10 cellular contexts compared by ENCODE assay signal in genomic region chr2:233480490-233481202, GRCh38.
DNase-seq lines count a peak whose midpoint lies in the region; ATAC-seq and TF ChIP-seq lines count a peak whose summit lies in the region.
"Had no signal": no experiment of that assay in that cellular context is flagged by ENCODE, and none has a peak within 500 bp of the region (broad histone marks: within the 10 kb centered on the region; RNA-seq: fewer than 3 reads in every experiment).

No MANE protein-coding gene starts in this region.

- no peak overlapping the region for H3K27ac Mint-ChIP-seq in T-helper 2 cell treated with Interferon-gamma antibody and Interleukin-4, amounts not matched to agents 5 μg/mL and 100 μg/mL, for 36 hours

- H3K4me1 Mint-ChIP-seq in T-helper 2 cell treated with Interferon-gamma antibody and Interleukin-4, amounts not matched to agents 5 μg/mL and 100 μg/mL, for 36 hours (ENCODE audit: low read depth) = no peaks in the 10 kb centered on the region

- peaks cover 13% of the 10 kb centered on the region for H3K4me1 ChIP-seq in foreskin keratinocyte
- H3K4me1 ChIP-seq in skeletal muscle tissue (ENCODE audit: control insufficient read depth in 3 of 3, insufficient read depth in 3 of 3, low read length in 3 of 3) = peaks cover 21 to 30% (median 28%) of the 10 kb centered on the region in 3 donors

- H3K36me3 ChIP-seq in skeletal muscle tissue (ENCODE audit: control insufficient read depth in 3 of 3, insufficient read depth in 3 of 3, low read length in 3 of 3) = peaks cover 48 to 59% (median 59%) of the 10 kb centered on the region in 3 donors

- H3K27ac ChIP-seq in foreskin keratinocyte = peak overlapping the region; percentile 61
- peak overlapping the region; percentile 19 for H3K27ac ChIP-seq in skeletal muscle tissue (ENCODE audit: low read depth, low read length)
- H3K27ac ChIP-seq: SK-N-MC had no signal

- H3K9me3 Mint-ChIP-seq in T-helper 2 cell treated with Interferon-gamma antibody and Interleukin-4, amounts not matched to agents 5 μg/mL and 100 μg/mL, for 36 hours = no peaks in the 10 kb centered on the region
- H3K9me3 Mint-ChIP-seq: activated naive CD4-positive, alpha-beta T cell treated with anti-CD3 and anti-CD28 coated beads, Interleukin-2, amount 50 U/mL, for 72 hours had no signal

- H3K4me3 ChIP-seq in skeletal muscle tissue (ENCODE audit: low read length in 3 of 3) = no peak overlapping the region
- H3K4me3 ChIP-seq: SK-N-MC had no signal

- no peak overlapping the region for H3K4me3 Mint-ChIP-seq in T-helper 2 cell treated with Interferon-gamma antibody and Interleukin-4, amounts not matched to agents 5 μg/mL and 100 μg/mL, for 36 hours

- H3K9ac ChIP-seq in skeletal muscle tissue (ENCODE audit: low read depth in 1 of 3, low read length in 3 of 3) = peak overlapping the region in 2 of 3 donors; percentile 2 to 66

- ATAC-seq in foreskin keratinocyte = peak; percentile 69
- no peak for ATAC-seq in HG03439 (IDR thresholded peaks at IDR 0.05; ENCODE audit: unreplicated experiment)
- no peak for ATAC-seq in HG02870 (IDR thresholded peaks at IDR 0.05; ENCODE audit: unreplicated experiment)

- no peaks in the 10 kb centered on the region for H3K9me3 ChIP-seq in skeletal muscle tissue (ENCODE audit: control insufficient read depth in 3 of 3, low read length in 3 of 3)

- TF ChIP-seq CTCF in foreskin keratinocyte (conservative IDR thresholded peaks at IDR 0.05) = peak; percentile 71

- peaks cover 1% of the 10 kb centered on the region for H3K36me3 Mint-ChIP-seq in T-helper 2 cell treated with Interferon-gamma antibody and Interleukin-4, amounts not matched to agents 5 μg/mL and 100 μg/mL, for 36 hours (ENCODE audit: low read depth)
- H3K36me3 Mint-ChIP-seq: activated naive CD4-positive, alpha-beta T cell treated with anti-CD3 and anti-CD28 coated beads, Interleukin-2, amount 50 U/mL, for 72 hours had no signal

- DNase-seq in HPDE6-E6E7 (ENCODE audit: extremely low spot score) (peak; percentile 36), NCI-H510A treated with DMSO at 0.1 percent for 48 hours (lab: John Stamatoyannopoulos, UW) (peak; percentile 89), foreskin keratinocyte (peak in 1 of 2 donors; percentile 61)
- no peak for DNase-seq in activated T-cell treated with anti-CD3 and anti-CD28 coated beads, Interleukin-2, amount 50 U/mL, for 48 hours
- no peak for DNase-seq in T-helper 2 cell treated with Interferon-gamma antibody and Interleukin-4, amounts not matched to agents 5 μg/mL and 100 μg/mL, for 36 hours (ENCODE audit: low spot score)

- no peaks in the 10 kb centered on the region for H3K27me3 Mint-ChIP-seq in T-helper 2 cell treated with Interferon-gamma antibody and Interleukin-4, amounts not matched to agents 5 μg/mL and 100 μg/mL, for 36 hours (ENCODE audit: low read depth)

- no peaks in the 10 kb centered on the region for H3K27me3 ChIP-seq in foreskin keratinocyte
- H3K27me3 ChIP-seq in skeletal muscle tissue (ENCODE audit: control insufficient read depth in 3 of 3, insufficient read depth in 3 of 3, low read length in 3 of 3) = no peaks in the 10 kb centered on the region

Comparison
In these comparisons a context has a peak if more than half of its experiments do, and no peak if none do; other contexts are left out.
1. DNase-seq: peak in HPDE6-E6E7 (single experiment) and NCI-H510A treated with DMSO at 0.1 percent for 48 hours (single experiment); none in activated T-cell treated with anti-CD3 and anti-CD28 coated beads, Interleukin-2, amount 50 U/mL, for 48 hours (0 of 2) and T-helper 2 cell treated with Interferon-gamma antibody and Interleukin-4, amounts not matched to agents 5 μg/mL and 100 μg/mL, for 36 hours (single experiment).